Comparison of ENCODE assay signal across 8 cellular contexts in the genomic region with DNA sequence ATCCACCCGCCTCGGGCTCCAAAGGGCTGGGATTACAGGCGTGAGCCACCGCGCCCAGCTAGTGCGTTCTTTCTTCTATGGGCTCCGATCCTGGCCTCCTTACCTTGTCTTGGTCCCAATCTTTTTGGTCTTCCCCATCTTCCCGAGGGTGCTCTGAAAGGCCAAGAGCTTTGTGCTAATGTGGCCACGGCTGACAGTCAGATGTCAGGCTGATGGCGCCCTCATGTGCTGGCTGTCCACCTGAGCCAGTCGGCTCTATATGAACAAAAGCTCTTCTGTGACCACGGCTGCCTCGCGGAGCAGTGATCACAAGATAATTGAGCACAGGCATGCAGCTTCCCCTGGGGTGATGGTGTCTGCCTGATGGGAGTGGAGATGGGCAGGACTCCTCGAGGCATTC. TPM values are rescaled to one million over a fixed set of nuclear protein-coding genes. Genes with fewer than 3 reads are reported as not detected.
A peak's percentile ranks its signal among the peaks of the same experiment; 100 is the strongest.
DNase-seq lines count a peak whose midpoint lies in the region; ATAC-seq and TF ChIP-seq lines count a peak whose summit lies in the region.
"Had no signal": no experiment of that assay in that cellular context is flagged by ENCODE, and none has a peak within 500 bp of the region (broad histone marks: within the 10 kb centered on the region; RNA-seq: fewer than 3 reads in every experiment).

No MANE protein-coding gene starts in this region.

- H3K4me3 Mint-ChIP-seq in mesothelial cell of epicardium: no peak overlapping the region
- H3K4me3 Mint-ChIP-seq: stimulated activated effector memory CD8-positive, alpha-beta T cell treated with anti-CD3 and anti-CD28 coated beads, Interleukin-12 subunit alpha, Interleukin-12 subunit beta, amount 100 ng/mL, for 72 hours had no signal

- peak overlapping the region; percentile 83 for H3K27ac Mint-ChIP-seq in mesothelial cell of epicardium
- H3K27ac Mint-ChIP-seq: stimulated activated effector memory CD8-positive, alpha-beta T cell treated with anti-CD3 and anti-CD28 coated beads, Interleukin-12 subunit alpha, Interleukin-12 subunit beta, amount 100 ng/mL, for 72 hours had no signal

- peaks cover 6% of the 10 kb centered on the region for H3K4me1 Mint-ChIP-seq in mesothelial cell of epicardium
- H3K4me1 Mint-ChIP-seq: stimulated activated effector memory CD8-positive, alpha-beta T cell treated with anti-CD3 and anti-CD28 coated beads, Interleukin-12 subunit alpha, Interleukin-12 subunit beta, amount 100 ng/mL, for 72 hours had no signal

- H3K36me3 Mint-ChIP-seq in mesothelial cell of epicardium: peaks cover 36% of the 10 kb centered on the region
- H3K36me3 Mint-ChIP-seq: stimulated activated effector memory CD8-positive, alpha-beta T cell treated with anti-CD3 and anti-CD28 coated beads, Interleukin-12 subunit alpha, Interleukin-12 subunit beta, amount 100 ng/mL, for 72 hours had no signal

- no peak for TF ChIP-seq CTCF in mesothelial cell of epicardium (IDR thresholded peaks at IDR 0.05; ENCODE audit: unreplicated experiment)

- no peaks in the 10 kb centered on the region for H3K9me3 Mint-ChIP-seq in mesothelial cell of epicardium
- H3K9me3 Mint-ChIP-seq: stimulated activated effector memory CD8-positive, alpha-beta T cell treated with anti-CD3 and anti-CD28 coated beads, Interleukin-12 subunit alpha, Interleukin-12 subunit beta, amount 100 ng/mL, for 72 hours had no signal

- ATAC-seq in SK-N-SH treated with all-trans-retinoic acid at 6 μM for 48 hours (no peak), GM21786 (IDR thresholded peaks at IDR 0.05; ENCODE audit: unreplicated experiment) (no peak)
- ATAC-seq: stimulated activated effector memory CD8-positive, alpha-beta T cell treated with anti-CD3 and anti-CD28 coated beads, Interleukin-12 subunit alpha, Interleukin-12 subunit beta, amount 100 ng/mL, for 72 hours had no signal

- DNase-seq in ELR (ENCODE audit: low read depth): peak; percentile 20
- peak; percentile 82 for DNase-seq in HuH-7 (ENCODE audit: low spot score)
- DNase-seq in mesothelial cell of epicardium (ENCODE audit: low spot score in 2 of 2, unreplicated experiment in 2 of 2): no peak
- DNase-seq in NK-92 treated with Interleukin-12 subunit alpha and Interleukin-12 subunit beta, amount 100 ng/mL, for 24 hours (lab: John Stamatoyannopoulos, UW): no peak
- no peak for DNase-seq in DMS79 (lab: John Stamatoyannopoulos, UW)

- no peaks in the 10 kb centered on the region for H3K27me3 Mint-ChIP-seq in mesothelial cell of epicardium (ENCODE audit: low read depth)

TF ChIP-seq in SK-N-SH treated with all-trans-retinoic acid at 6 μM for 48 hours, 23 proteins besides CTCF, POLR2A, EP300 and RAD21:
- TF ChIP-seq, protein P1, sequence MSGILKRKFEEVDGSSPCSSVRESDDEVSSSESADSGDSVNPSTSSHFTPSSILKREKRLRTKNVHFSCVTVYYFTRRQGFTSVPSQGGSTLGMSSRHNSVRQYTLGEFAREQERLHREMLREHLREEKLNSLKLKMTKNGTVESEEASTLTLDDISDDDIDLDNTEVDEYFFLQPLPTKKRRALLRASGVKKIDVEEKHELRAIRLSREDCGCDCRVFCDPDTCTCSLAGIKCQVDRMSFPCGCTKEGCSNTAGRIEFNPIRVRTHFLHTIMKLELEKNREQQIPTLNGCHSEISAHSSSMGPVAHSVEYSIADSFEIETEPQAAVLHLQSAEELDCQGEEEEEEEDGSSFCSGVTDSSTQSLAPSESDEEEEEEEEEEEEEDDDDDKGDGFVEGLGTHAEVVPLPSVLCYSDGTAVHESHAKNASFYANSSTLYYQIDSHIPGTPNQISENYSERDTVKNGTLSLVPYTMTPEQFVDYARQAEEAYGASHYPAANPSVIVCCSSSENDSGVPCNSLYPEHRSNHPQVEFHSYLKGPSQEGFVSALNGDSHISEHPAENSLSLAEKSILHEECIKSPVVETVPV (CRISPR knock-in tag; IDR thresholded peaks at IDR 0.05): no peak
- TF ChIP-seq, protein P2, sequence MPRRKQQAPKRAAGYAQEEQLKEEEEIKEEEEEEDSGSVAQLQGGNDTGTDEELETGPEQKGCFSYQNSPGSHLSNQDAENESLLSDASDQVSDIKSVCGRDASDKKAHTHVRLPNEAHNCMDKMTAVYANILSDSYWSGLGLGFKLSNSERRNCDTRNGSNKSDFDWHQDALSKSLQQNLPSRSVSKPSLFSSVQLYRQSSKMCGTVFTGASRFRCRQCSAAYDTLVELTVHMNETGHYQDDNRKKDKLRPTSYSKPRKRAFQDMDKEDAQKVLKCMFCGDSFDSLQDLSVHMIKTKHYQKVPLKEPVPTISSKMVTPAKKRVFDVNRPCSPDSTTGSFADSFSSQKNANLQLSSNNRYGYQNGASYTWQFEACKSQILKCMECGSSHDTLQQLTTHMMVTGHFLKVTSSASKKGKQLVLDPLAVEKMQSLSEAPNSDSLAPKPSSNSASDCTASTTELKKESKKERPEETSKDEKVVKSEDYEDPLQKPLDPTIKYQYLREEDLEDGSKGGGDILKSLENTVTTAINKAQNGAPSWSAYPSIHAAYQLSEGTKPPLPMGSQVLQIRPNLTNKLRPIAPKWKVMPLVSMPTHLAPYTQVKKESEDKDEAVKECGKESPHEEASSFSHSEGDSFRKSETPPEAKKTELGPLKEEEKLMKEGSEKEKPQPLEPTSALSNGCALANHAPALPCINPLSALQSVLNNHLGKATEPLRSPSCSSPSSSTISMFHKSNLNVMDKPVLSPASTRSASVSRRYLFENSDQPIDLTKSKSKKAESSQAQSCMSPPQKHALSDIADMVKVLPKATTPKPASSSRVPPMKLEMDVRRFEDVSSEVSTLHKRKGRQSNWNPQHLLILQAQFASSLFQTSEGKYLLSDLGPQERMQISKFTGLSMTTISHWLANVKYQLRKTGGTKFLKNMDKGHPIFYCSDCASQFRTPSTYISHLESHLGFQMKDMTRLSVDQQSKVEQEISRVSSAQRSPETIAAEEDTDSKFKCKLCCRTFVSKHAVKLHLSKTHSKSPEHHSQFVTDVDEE (CRISPR knock-in tag; IDR thresholded peaks at IDR 0.05): 0 out of 2 replicates have a peak, but pooled peaks have one; percentile 44

RNA-seq across cellular contexts. Expression of gene AHCYL2, which starts 11.0 kb away (rescaled TPM):
- 22.8 to 23.9 TPM (median 23.3 TPM) in 3 replicates for total RNA-seq in mesothelial cell of epicardium

RNA-seq across cellular contexts. Expression of gene SMO, which starts 25.4 kb away (rescaled TPM):
- 134 to 135 TPM (median 134 TPM) in 3 replicates for total RNA-seq in mesothelial cell of epicardium

Comparison
In these comparisons a context has a peak if more than half of its experiments do, and no peak if none do; other contexts are left out.
1. DNase-seq: peak in ELR (single experiment) and HuH-7 (single experiment); none in mesothelial cell of epicardium (0 of 2), NK-92 treated with Interleukin-12 subunit alpha and Interleukin-12 subunit beta, amount 100 ng/mL, for 24 hours (single experiment) and DMS79 (single experiment).